16 cellular contexts compared by ENCODE assay signal in genomic region chr16:70699696-70700095, GRCh38. TPM values are rescaled to one million over a fixed set of nuclear protein-coding genes. Genes with fewer than 3 reads are reported as not detected.
DNase-seq lines count a peak whose midpoint lies in the region; ATAC-seq and TF ChIP-seq lines count a peak whose summit lies in the region.
"Had no signal": no experiment of that assay in that cellular context is flagged by ENCODE, and none has a peak within 500 bp of the region (broad histone marks: within the 10 kb centered on the region; RNA-seq: fewer than 3 reads in every experiment).

No MANE protein-coding gene starts in this region.

- ATAC-seq in IMR-90 (ENCODE audit: low read depth) (no peak), T-helper 17 cell (no peak), GM21381 (IDR thresholded peaks at IDR 0.05; ENCODE audit: unreplicated experiment) (no peak), GM18861 (IDR thresholded peaks at IDR 0.05; ENCODE audit: unreplicated experiment) (no peak)
- ATAC-seq: activated CD8-positive, alpha-beta T cell treated with anti-CD3 and anti-CD28 coated beads, Interleukin-2, amount 10 ng/mL, durations not matched to agents 7 days and 5 days had no signal

- peaks cover 2% of the 10 kb centered on the region for H3K36me3 Mint-ChIP-seq in T-helper 17 cell (ENCODE audit: low read depth)

- H3K27me3 ChIP-seq in IMR-90 (ENCODE audit: control insufficient read depth, insufficient read depth, low read length): no peaks in the 10 kb centered on the region
- no peaks in the 10 kb centered on the region for H3K27me3 ChIP-seq in muscle layer of colon (ENCODE audit: control insufficient read depth in 1 of 2, insufficient read depth in 2 of 2, low read length in 2 of 2)
- no peaks in the 10 kb centered on the region for H3K27me3 ChIP-seq in suprapubic skin

- peaks cover 9% of the 10 kb centered on the region for H3K4me1 Mint-ChIP-seq in T-helper 17 cell

- H3K4me3 Mint-ChIP-seq in T-helper 17 cell: no peak overlapping the region
- H3K4me3 Mint-ChIP-seq: activated CD8-positive, alpha-beta T cell treated with anti-CD3 and anti-CD28 coated beads, Interleukin-2, amount 10 ng/mL, durations not matched to agents 7 days and 5 days had no signal

- H3K9ac ChIP-seq in IMR-90 (ENCODE audit: low read depth, low read length) (no peak overlapping the region), muscle layer of colon (ENCODE audit: low read length) (no peak overlapping the region)
- H3K9ac ChIP-seq: SK-N-SH had no signal

- in situ Hi-C loops in IMR-90 (cut with MboI; ENCODE audit: low sequenced_read_pairs): loop anchor here (25.0 kb wide), 1 partner anchor 663 kb away; the partner anchor contains the start of gene CALB2

- H3K14ac ChIP-seq in IMR-90 (replicated peaks; ENCODE audit: low read depth, low read length): no peak overlapping the region

- peak overlapping the region; percentile 63 for H2AK5ac ChIP-seq in IMR-90 (ENCODE audit: low read depth, low read length)

- POLR2A ChIA-PET in IMR-90 (lab: Charles Lee; ENCODE audit: unreplicated experiment): no interaction called here

- peak overlapping the region; percentile 19; the same call in 1 of the 2 replicates for H4K91ac ChIP-seq in IMR-90 (ENCODE audit: insufficient read depth, low read depth, low read length)

- TF ChIP-seq POLR2A in IMR-90 (IDR thresholded peaks at IDR 0.05; ENCODE audit: low read depth, low read length): no peak
- TF ChIP-seq POLR2A in suprapubic skin (IDR thresholded peaks at IDR 0.05): no peak

- intact Hi-C loops in IMR-90 (cut with micrococcal nuclease): no loop called here

- TF ChIP-seq EP300 in suprapubic skin (IDR thresholded peaks at IDR 0.05): no peak

- peak overlapping the region; percentile 87 for H2AK9ac ChIP-seq in IMR-90 (replicated peaks; ENCODE audit: low read depth, low read length, poor library complexity)

- H4K8ac ChIP-seq in IMR-90 (ENCODE audit: low read depth in 2 of 2, low read length in 2 of 2): no peak overlapping the region; a peak in 1 of 4 replicates

- no peak overlapping the region for H2BK5ac ChIP-seq in IMR-90 (ENCODE audit: low read depth, low read length, poor library complexity, severe bottlenecking)

- H3K27me3 Mint-ChIP-seq in T-helper 17 cell: no peaks in the 10 kb centered on the region

- H4K5ac ChIP-seq in IMR-90 (ENCODE audit: low read depth, low read length): no peak overlapping the region

- no CpG with 5 or more reads among the region's 17 CpGs for WGBS in IMR-90 (ENCODE audit: extremely low coverage in 2 of 2, insufficient read length in 1 of 2), 2 experiments
- 63% methylated on average over 5 of the region's 17 CpGs for WGBS in suprapubic skin

- H3K36me3 ChIP-seq in IMR-90 (ENCODE audit: control insufficient read depth, insufficient read depth, low read length) (no peaks in the 10 kb centered on the region; the same call in 1 of the 2 replicates), muscle layer of colon (ENCODE audit: insufficient read depth, low read length) (no peaks in the 10 kb centered on the region), suprapubic skin (no peaks in the 10 kb centered on the region)

- H3K27ac ChIP-seq in IMR-90 (ENCODE audit: insufficient read depth, low read length) (no peak overlapping the region), caudate nucleus (ENCODE audit: low read depth, low read length) (peak overlapping the region; percentile 91), muscle layer of colon (ENCODE audit: low read depth, low read length) (peak overlapping the region; percentile 5), suprapubic skin (peak overlapping the region; percentile 77)

- H3K4me1 ChIP-seq in IMR-90 (ENCODE audit: control insufficient read depth, insufficient read depth, low read length) (peaks cover 47% of the 10 kb centered on the region), muscle layer of colon (ENCODE audit: insufficient read depth, low read length) (peaks cover 94% of the 10 kb centered on the region), suprapubic skin (peaks cover 100% of the 10 kb centered on the region)

- no peak overlapping the region for H3K23ac ChIP-seq in IMR-90 (ENCODE audit: low read depth, low read length)

- CTCF ChIA-PET in IMR-90 (lab: Yijun Ruan, JAX): no interaction called here

- peak overlapping the region; percentile 35; the same call in 1 of the 2 replicates for H2BK120ac ChIP-seq in IMR-90 (ENCODE audit: low read depth, low read length)

- H2BK15ac ChIP-seq in IMR-90 (ENCODE audit: low read depth, low read length): peak overlapping the region; percentile 13; the same call in 1 of the 3 replicates

- H4K20me1 ChIP-seq in IMR-90 (ENCODE audit: insufficient read depth, low read length): no peaks in the 10 kb centered on the region

- H3K56ac ChIP-seq in IMR-90 (ENCODE audit: extremely low read depth, insufficient read depth, low read length): no peak overlapping the region

- H3K79me1 ChIP-seq in IMR-90 (ENCODE audit: low read depth in 1 of 2, low read length in 2 of 2): peaks cover 0 to 40% of the 10 kb centered on the region in 2 experiments; a peak in 2 of 4 replicates

- no peaks in the 10 kb centered on the region for H3K9me3 ChIP-seq in IMR-90 (ENCODE audit: control insufficient read depth, insufficient read depth, low read length)
- no peaks in the 10 kb centered on the region for H3K9me3 ChIP-seq in muscle layer of colon (ENCODE audit: low read length)
- no peaks in the 10 kb centered on the region for H3K9me3 ChIP-seq in suprapubic skin
- no peaks in the 10 kb centered on the region for H3K9me3 ChIP-seq in T-helper 17 cell (ENCODE audit: control insufficient read depth, low read length, poor library complexity, severe bottlenecking)
- H3K9me3 ChIP-seq: SK-N-SH had no signal

- peak overlapping the region; percentile 66 for H2AFZ ChIP-seq in IMR-90 (replicated peaks; ENCODE audit: low read length, poor library complexity)

- H3K18ac ChIP-seq in IMR-90 (ENCODE audit: low read depth, low read length): no peak overlapping the region

- H2BK20ac ChIP-seq in IMR-90 (ENCODE audit: low read depth, low read length): no peak overlapping the region

- H3K4me3 ChIP-seq in IMR-90 (ENCODE audit: insufficient read depth, low read depth, low read length) (no peak overlapping the region), muscle layer of colon (ENCODE audit: low read depth in 1 of 2, low read length in 2 of 2) (no peak overlapping the region), suprapubic skin (no peak overlapping the region)

- peak overlapping the region; percentile 29 for H3K4ac ChIP-seq in IMR-90 (ENCODE audit: low read depth, low read length)

- DNase-seq in IMR-90: no peak
- no peak for DNase-seq in caudate nucleus (lab: John Stamatoyannopoulos, UW)
- DNase-seq in suprapubic skin (ENCODE audit: low spot score in 2 of 2): no peak
- DNase-seq in T-helper 17 cell: no peak
- DNase-seq in AG08395 (ENCODE audit: low spot score): no peak
- DNase-seq: activated CD8-positive, alpha-beta T cell treated with anti-CD3 and anti-CD28 coated beads, Interleukin-2, amount 10 ng/mL, durations not matched to agents 7 days and 5 days; activated effector memory CD4-positive, alpha-beta T cell treated with anti-CD3 and anti-CD28 coated beads, Interleukin-2, amount 50 U/mL, for 16 hours; GOT3; islet precursor cell; NCI-H1092; NCI-H2171; SK-N-SH; stimulated activated CD4-positive, alpha-beta T cell treated with anti-CD3 and anti-CD28 coated beads, Interleukin-4, amount 100 ng/mL, for 4 hours had no signal

- TF ChIP-seq RAD21 in IMR-90 (IDR thresholded peaks at IDR 0.05; ENCODE audit: low read length): no peak

- dilution Hi-C loops in IMR-90 (cut with HindIII; ENCODE audit: low sequenced_read_pairs, unreplicated experiment): no loop called here

- TF ChIP-seq CTCF in IMR-90 (conservative IDR thresholded peaks at IDR 0.05; ENCODE audit: low read depth, low read length): no peak
- no peak for TF ChIP-seq CTCF in suprapubic skin (IDR thresholded peaks at IDR 0.05)

- no TSS peak for BruUV-seq in IMR-90 (replicated peaks; lab: Mats Ljungman, UMichigan)

- no peak overlapping the region for H3K4me2 ChIP-seq in IMR-90 (ENCODE audit: low read depth, low read length)
- H3K4me2 ChIP-seq: SK-N-SH had no signal

- peaks cover 44% of the 10 kb centered on the region for H3K9me1 ChIP-seq in IMR-90 (ENCODE audit: insufficient read depth, low read length)

- no peak overlapping the region for H3K27ac Mint-ChIP-seq in T-helper 17 cell

TF ChIP-seq in IMR-90, 13 proteins besides CTCF, POLR2A, EP300 and RAD21 (continues in another document):
- TF ChIP-seq MAZ (IDR thresholded peaks at IDR 0.05; ENCODE audit: borderline replicate concordance, low read depth, low read length) (no peak), BHLHE40 (IDR thresholded peaks at IDR 0.05; ENCODE audit: low read depth, low read length) (no peak), CEBPB (IDR thresholded peaks at IDR 0.05; ENCODE audit: low read depth, low read length) (no peak), ELK1 (IDR thresholded peaks at IDR 0.05; ENCODE audit: borderline replicate concordance, low read depth, low read length) (no peak)
- TF ChIP-seq, protein P1, sequence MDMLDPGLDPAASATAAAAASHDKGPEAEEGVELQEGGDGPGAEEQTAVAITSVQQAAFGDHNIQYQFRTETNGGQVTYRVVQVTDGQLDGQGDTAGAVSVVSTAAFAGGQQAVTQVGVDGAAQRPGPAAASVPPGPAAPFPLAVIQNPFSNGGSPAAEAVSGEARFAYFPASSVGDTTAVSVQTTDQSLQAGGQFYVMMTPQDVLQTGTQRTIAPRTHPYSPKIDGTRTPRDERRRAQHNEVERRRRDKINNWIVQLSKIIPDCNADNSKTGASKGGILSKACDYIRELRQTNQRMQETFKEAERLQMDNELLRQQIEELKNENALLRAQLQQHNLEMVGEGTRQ (IDR thresholded peaks at IDR 0.05; ENCODE audit: low read depth, low read length): no peak

RNA-seq across cellular contexts. Expression of gene MTSS2, which starts 13.8 kb away (rescaled TPM):
- total RNA-seq in IMR-90 (2012; rRNA removed) (8.9 and 9.1 TPM in 2 replicates), suprapubic skin (10 to 100 TPM; 30.1 to 58.7 (median 42.6) TPM), T-helper 17 cell (1 to 10 TPM; 4.4 to 6.9 TPM)
- polyA plus RNA-seq in IMR-90 (2012; rRNA removed): 86.2 and 108 TPM in 2 replicates
- 69.9 and 88.4 TPM in 2 replicates for polyA plus RNA-seq in IMR-90 (2012; cell fraction: cytosol; rRNA removed)
- 148 and 251 TPM in 2 replicates for polyA plus RNA-seq in IMR-90 (2012; cell fraction: nucleus; rRNA removed; ENCODE audit: low replicate concordance)

RNA-seq across cellular contexts. Expression of gene IL34, which starts 53.3 kb away (rescaled TPM):
- 1.1 and 1.3 TPM in 2 replicates for total RNA-seq in IMR-90 (2012; rRNA removed)
- polyA plus RNA-seq in IMR-90 (2012; rRNA removed): 2.0 and 2.5 TPM in 2 replicates
- 2.1 and 4.5 TPM in 2 replicates for polyA plus RNA-seq in IMR-90 (2012; cell fraction: cytosol; rRNA removed)
- 2.3 and 2.9 TPM in 2 replicates for polyA plus RNA-seq in IMR-90 (2012; cell fraction: nucleus; rRNA removed; ENCODE audit: low replicate concordance)
- total RNA-seq in suprapubic skin: 100 to 1,000 TPM in 1 of 4 donors, 10 to 100 TPM in 3; 64.2 to 187 (median 92.5) TPM
- total RNA-seq in T-helper 17 cell: under 1 TPM in 1 of 2 donors, not detected in 1; 0.34 TPM

Comparison
In these comparisons a context has a peak if more than half of its experiments do, and no peak if none do; other contexts are left out.
1. RNA of gene IL34, which starts 53.3 kb away (total RNA-seq): 64.2 to 187 TPM in suprapubic skin; 1.1 to 1.3 TPM in IMR-90 and 0.34 TPM in T-helper 17 cell; every median in the first group is over 10 times any median in the second.